Comparison of ENCODE assay signal across 8 cellular contexts in the genomic region with DNA sequence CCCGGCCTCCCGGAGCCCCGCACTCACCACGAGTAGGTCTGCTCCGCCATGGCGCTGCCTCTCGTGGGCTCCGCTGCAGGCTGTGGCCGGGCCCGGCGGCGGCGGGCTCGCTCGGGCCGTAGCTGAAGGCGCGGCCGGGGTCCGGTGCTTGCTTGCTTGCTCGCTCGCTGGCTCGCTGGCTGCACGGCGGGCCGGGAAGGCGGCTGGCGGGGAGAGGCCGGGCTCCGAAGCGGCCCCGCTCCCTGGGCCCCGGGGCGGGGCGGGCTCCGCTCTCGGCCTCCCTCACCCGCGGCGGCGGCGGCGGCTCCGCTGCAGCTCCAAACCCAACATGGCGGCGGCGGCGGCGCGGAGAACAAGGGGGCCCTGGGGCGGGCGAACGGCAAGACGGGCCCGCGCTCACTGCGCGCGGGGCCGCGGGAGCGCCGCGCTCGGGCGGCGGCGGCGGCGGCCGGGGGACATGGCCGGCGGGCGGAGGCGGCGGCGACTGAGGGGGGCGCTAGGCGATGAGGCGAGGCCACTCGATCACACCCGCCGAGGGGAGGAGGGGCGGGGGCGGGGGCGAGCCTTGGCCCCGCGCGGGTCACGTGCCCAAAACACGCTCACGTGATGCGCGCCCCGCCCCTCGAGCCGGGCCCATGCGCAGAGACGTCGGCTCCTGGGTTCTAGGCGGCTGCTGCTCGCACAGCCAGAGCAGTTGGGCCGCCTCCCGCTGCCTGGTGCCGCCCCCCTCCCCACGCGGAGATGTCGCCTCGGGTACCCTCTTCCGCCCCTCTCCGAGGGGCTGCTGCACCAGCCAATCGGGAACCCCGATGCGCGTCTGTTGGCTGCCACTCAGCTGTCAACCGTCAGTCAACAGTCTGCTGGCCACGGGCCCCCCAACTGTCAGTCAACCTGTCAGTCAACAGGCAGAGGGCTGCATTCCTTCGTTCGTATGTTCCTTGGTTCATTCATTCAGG.
DNase-seq lines count a peak whose midpoint lies in the region; ATAC-seq and TF ChIP-seq lines count a peak whose summit lies in the region.

A gene with protein sequence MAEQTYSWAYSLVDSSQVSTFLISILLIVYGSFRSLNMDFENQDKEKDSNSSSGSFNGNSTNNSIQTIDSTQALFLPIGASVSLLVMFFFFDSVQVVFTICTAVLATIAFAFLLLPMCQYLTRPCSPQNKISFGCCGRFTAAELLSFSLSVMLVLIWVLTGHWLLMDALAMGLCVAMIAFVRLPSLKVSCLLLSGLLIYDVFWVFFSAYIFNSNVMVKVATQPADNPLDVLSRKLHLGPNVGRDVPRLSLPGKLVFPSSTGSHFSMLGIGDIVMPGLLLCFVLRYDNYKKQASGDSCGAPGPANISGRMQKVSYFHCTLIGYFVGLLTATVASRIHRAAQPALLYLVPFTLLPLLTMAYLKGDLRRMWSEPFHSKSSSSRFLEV (minus strand): TSS at position 541 of the 956 bp plus-strand sequence. CDS start 491 bp downstream, at position 50.

- no peak for TF ChIP-seq CTCF in AG09309 (IDR thresholded peaks at IDR 0.05; ENCODE audit: control insufficient read depth, insufficient read depth, low read depth, low read length, missing control alignments)

- ATAC-seq in GM19025 (IDR thresholded peaks at IDR 0.05; ENCODE audit: low read depth, unreplicated experiment) = peak; percentile 66
- peak; percentile 69 for ATAC-seq in HG03280 (IDR thresholded peaks at IDR 0.05; ENCODE audit: unreplicated experiment)
- peak; percentile 80 to 81 for ATAC-seq in activated CD4-positive, CD25-positive, alpha-beta regulatory T cell treated with anti-CD3 and anti-CD28 coated beads, Interleukin-2, amount 50 U/mL, for 24 hours

- DNase-seq in AG09309 (ENCODE audit: low read depth) = peak; percentile 4
- DNase-seq in NCI-H345 (lab: John Stamatoyannopoulos, UW) = peak; percentile 93
- peak; percentile 84 for DNase-seq in central memory CD4-positive, alpha-beta T cell
- peak; percentile 97 for DNase-seq in islet precursor cell
- DNase-seq in stimulated activated CD4-positive, alpha-beta T cell treated with anti-CD3 and anti-CD28 coated beads, Interleukin-12 subunit alpha, Interleukin-12 subunit beta, amount 100 ng/mL, for 24 hours (ENCODE audit: low read depth in 2 of 2) = peak; percentile 83 to 92

- peak within 1 kb of the TSS; percentile 97 for H3K4me3 ChIP-seq in AG09309 (ENCODE audit: control insufficient read depth, low read depth, low read length)

Comparison
In these comparisons a context has a peak if more than half of its experiments do, and no peak if none do; other contexts are left out.
1. Peak in every context shown above with its lines: DNase-seq, ATAC-seq and H3K4me3 ChIP-seq.
2. DNase-seq: peak in every context shown above with its lines; median percentile 97 in islet precursor cell; 93 in NCI-H345; 88 in stimulated activated CD4-positive, alpha-beta T cell treated with anti-CD3 and anti-CD28 coated beads, Interleukin-12 subunit alpha, Interleukin-12 subunit beta, amount 100 ng/mL, for 24 hours; 84 in central memory CD4-positive, alpha-beta T cell; 4 in AG09309.